1 cellular context compared by ENCODE assay signal in genomic region chr13:28574617-28575142, GRCh38.
TF ChIP-seq lines count a peak whose summit lies in the region.

No MANE protein-coding gene starts in this region.

TF ChIP-seq in HEK293, 187 proteins besides CTCF, POLR2A, EP300 and RAD21 (continued from another document):
- TF ChIP-seq REST (tag by site-specific recombination; IDR thresholded peaks at IDR 0.05): no peak
